ENCODE assay signal across 23 cellular contexts in the genomic region with DNA sequence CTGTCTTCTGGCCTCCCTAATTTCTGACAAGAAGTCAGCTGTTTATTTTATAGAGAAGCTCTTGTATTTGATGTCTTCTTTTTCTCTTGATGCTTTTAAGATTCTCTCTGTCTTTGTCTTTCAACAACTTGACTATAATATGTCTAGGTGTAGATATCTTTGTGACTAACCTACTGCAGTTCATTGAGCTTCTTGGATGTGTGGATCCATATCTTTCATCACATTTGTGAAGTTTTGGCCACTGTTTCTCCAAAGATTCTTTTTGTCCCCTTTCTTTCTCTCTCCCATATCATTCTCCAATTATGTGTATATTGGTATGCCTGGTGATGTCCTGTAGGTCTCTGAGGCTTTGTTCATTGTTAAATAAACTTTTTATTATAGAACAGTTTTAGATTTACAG.
"Had no signal": no experiment of that assay in that cellular context is flagged by ENCODE, and none has a peak within 500 bp of the region (broad histone marks: within the 10 kb centered on the region; RNA-seq: fewer than 3 reads in every experiment).

No MANE protein-coding gene starts in this region.

- H3K36me3 ChIP-seq: colonic mucosa, gastrocnemius medialis had no signal

- H3K4me3 ChIP-seq: colonic mucosa, coronary artery, dorsolateral prefrontal cortex, esophagus muscularis mucosa, esophagus squamous epithelium, gastrocnemius medialis, gastroesophageal sphincter, heart left ventricle, heart right ventricle had no signal

- H3K4me1 ChIP-seq: colonic mucosa, esophagus muscularis mucosa, esophagus squamous epithelium, foreskin keratinocyte, gastrocnemius medialis, gastroesophageal sphincter, heart left ventricle, heart right ventricle had no signal

- H3K27ac ChIP-seq: colonic mucosa, coronary artery, dorsolateral prefrontal cortex, epithelial cell of prostate, esophagus muscularis mucosa, esophagus squamous epithelium, foreskin keratinocyte, gastrocnemius medialis, gastroesophageal sphincter, heart left ventricle, heart right ventricle had no signal

- H3K9me3 ChIP-seq: colonic mucosa, gastrocnemius medialis had no signal

- DNase-seq: colonic mucosa; cortex of kidney; dermis blood vessel endothelial cell; dorsolateral prefrontal cortex; effector CD4-positive, alpha-beta T cell; effector CD8-positive, alpha-beta T cell; effector memory CD4-positive, alpha-beta T cell; effector memory CD8-positive, alpha-beta T cell; endodermal cell; erythroblast; esophagus squamous epithelium; foreskin fibroblast; foreskin keratinocyte; foreskin melanocyte; gastrocnemius medialis; glutamatergic neuron; head of caudate nucleus; heart left ventricle; heart right ventricle had no signal
